ENCODE assay signal across 1 cellular context in the genomic region with DNA sequence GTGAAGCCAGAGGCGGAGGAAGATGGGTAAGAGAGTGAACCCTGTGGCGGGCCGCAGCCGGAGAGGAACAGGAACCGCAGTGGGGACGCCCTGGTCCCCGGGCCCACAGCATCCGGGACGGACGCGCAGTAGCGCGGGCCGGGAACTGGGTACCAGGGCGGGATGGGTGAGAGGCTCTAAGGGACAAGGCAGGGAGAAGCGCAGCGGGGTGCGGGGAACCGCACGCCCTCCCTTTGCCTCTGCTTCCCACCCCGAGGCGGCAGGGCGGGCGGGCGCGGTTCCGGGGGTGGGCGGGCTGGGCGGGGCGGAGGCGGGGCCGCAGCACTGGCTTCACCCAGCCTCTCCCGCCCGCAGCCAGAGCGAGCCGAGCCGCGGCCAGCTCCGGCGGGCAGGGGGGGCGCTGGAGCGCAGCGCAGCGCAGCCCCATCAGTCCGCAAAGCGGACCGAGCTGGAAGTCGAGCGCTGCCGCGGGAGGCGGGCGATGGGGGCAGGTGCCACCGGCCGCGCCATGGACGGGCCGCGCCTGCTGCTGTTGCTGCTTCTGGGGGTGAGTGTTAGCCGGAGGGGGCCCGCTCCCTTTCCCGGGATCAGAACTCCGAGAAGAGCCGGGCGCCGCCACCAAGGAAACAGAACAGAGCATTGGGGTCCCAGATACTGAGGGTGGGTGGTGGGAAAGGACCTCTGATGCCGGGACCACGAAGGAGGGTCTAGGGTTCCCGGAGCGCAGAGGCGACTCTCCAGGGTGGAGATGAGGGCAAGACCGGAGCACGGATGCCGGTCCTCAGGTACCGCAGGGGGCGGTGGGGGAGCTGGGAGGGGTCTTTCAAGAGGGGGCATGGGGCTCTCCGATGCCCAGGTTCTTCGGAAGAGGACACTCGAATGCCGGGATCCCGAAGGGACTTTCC.
TF ChIP-seq lines count a peak whose summit lies in the region.

A gene with protein sequence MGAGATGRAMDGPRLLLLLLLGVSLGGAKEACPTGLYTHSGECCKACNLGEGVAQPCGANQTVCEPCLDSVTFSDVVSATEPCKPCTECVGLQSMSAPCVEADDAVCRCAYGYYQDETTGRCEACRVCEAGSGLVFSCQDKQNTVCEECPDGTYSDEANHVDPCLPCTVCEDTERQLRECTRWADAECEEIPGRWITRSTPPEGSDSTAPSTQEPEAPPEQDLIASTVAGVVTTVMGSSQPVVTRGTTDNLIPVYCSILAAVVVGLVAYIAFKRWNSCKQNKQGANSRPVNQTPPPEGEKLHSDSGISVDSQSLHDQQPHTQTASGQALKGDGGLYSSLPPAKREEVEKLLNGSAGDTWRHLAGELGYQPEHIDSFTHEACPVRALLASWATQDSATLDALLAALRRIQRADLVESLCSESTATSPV (plus strand): TSS at position 357 of the 905 bp plus-strand sequence. CDS start 125 bp downstream, at position 482.

TF ChIP-seq in H1, 55 proteins besides CTCF, POLR2A, EP300 and RAD21:
- no peak for TF ChIP-seq FOSL1 (IDR thresholded peaks at IDR 0.05; ENCODE audit: insufficient read depth, low read depth, low read length)
- TF ChIP-seq, protein P1, sequence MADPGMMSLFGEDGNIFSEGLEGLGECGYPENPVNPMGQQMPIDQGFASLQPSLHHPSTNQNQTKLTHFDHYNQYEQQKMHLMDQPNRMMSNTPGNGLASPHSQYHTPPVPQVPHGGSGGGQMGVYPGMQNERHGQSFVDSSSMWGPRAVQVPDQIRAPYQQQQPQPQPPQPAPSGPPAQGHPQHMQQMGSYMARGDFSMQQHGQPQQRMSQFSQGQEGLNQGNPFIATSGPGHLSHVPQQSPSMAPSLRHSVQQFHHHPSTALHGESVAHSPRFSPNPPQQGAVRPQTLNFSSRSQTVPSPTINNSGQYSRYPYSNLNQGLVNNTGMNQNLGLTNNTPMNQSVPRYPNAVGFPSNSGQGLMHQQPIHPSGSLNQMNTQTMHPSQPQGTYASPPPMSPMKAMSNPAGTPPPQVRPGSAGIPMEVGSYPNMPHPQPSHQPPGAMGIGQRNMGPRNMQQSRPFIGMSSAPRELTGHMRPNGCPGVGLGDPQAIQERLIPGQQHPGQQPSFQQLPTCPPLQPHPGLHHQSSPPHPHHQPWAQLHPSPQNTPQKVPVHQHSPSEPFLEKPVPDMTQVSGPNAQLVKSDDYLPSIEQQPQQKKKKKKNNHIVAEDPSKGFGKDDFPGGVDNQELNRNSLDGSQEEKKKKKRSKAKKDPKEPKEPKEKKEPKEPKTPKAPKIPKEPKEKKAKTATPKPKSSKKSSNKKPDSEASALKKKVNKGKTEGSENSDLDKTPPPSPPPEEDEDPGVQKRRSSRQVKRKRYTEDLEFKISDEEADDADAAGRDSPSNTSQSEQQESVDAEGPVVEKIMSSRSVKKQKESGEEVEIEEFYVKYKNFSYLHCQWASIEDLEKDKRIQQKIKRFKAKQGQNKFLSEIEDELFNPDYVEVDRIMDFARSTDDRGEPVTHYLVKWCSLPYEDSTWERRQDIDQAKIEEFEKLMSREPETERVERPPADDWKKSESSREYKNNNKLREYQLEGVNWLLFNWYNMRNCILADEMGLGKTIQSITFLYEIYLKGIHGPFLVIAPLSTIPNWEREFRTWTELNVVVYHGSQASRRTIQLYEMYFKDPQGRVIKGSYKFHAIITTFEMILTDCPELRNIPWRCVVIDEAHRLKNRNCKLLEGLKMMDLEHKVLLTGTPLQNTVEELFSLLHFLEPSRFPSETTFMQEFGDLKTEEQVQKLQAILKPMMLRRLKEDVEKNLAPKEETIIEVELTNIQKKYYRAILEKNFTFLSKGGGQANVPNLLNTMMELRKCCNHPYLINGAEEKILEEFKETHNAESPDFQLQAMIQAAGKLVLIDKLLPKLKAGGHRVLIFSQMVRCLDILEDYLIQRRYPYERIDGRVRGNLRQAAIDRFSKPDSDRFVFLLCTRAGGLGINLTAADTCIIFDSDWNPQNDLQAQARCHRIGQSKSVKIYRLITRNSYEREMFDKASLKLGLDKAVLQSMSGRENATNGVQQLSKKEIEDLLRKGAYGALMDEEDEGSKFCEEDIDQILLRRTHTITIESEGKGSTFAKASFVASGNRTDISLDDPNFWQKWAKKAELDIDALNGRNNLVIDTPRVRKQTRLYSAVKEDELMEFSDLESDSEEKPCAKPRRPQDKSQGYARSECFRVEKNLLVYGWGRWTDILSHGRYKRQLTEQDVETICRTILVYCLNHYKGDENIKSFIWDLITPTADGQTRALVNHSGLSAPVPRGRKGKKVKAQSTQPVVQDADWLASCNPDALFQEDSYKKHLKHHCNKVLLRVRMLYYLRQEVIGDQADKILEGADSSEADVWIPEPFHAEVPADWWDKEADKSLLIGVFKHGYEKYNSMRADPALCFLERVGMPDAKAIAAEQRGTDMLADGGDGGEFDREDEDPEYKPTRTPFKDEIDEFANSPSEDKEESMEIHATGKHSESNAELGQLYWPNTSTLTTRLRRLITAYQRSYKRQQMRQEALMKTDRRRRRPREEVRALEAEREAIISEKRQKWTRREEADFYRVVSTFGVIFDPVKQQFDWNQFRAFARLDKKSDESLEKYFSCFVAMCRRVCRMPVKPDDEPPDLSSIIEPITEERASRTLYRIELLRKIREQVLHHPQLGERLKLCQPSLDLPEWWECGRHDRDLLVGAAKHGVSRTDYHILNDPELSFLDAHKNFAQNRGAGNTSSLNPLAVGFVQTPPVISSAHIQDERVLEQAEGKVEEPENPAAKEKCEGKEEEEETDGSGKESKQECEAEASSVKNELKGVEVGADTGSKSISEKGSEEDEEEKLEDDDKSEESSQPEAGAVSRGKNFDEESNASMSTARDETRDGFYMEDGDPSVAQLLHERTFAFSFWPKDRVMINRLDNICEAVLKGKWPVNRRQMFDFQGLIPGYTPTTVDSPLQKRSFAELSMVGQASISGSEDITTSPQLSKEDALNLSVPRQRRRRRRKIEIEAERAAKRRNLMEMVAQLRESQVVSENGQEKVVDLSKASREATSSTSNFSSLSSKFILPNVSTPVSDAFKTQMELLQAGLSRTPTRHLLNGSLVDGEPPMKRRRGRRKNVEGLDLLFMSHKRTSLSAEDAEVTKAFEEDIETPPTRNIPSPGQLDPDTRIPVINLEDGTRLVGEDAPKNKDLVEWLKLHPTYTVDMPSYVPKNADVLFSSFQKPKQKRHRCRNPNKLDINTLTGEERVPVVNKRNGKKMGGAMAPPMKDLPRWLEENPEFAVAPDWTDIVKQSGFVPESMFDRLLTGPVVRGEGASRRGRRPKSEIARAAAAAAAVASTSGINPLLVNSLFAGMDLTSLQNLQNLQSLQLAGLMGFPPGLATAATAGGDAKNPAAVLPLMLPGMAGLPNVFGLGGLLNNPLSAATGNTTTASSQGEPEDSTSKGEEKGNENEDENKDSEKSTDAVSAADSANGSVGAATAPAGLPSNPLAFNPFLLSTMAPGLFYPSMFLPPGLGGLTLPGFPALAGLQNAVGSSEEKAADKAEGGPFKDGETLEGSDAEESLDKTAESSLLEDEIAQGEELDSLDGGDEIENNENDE (IDR thresholded peaks at IDR 0.05; ENCODE audit: insufficient replicate concordance, low read length) = no peak
- no peak for TF ChIP-seq TEAD4 (IDR thresholded peaks at IDR 0.05; ENCODE audit: low read depth, low read length)
- no peak for TF ChIP-seq ZNF274 (IDR thresholded peaks at IDR 0.05; ENCODE audit: borderline replicate concordance, extremely low read depth, low read length)
- no peak for TF ChIP-seq CTBP2 (IDR thresholded peaks at IDR 0.05; ENCODE audit: borderline replicate concordance, insufficient read depth, insufficient read length, low read length)
- TF ChIP-seq GTF2F1 (IDR thresholded peaks at IDR 0.05; ENCODE audit: borderline replicate concordance, low read depth, low read length) = no peak
- peak; percentile 54 for TF ChIP-seq KDM4A (IDR thresholded peaks at IDR 0.05; ENCODE audit: low read depth, low read length, severe bottlenecking)
- TF ChIP-seq SP2 (IDR thresholded peaks at IDR 0.05; ENCODE audit: low read length) = no peak
- no peak for TF ChIP-seq SIRT6 (IDR thresholded peaks at IDR 0.05; ENCODE audit: low read length)
- TF ChIP-seq TBP (IDR thresholded peaks at IDR 0.05; ENCODE audit: low read depth, low read length) = no peak
- no peak for TF ChIP-seq SAP30 (IDR thresholded peaks at IDR 0.05; ENCODE audit: insufficient read depth, insufficient replicate concordance, low read length)
- no peak; the same call in none of the 2 replicates for TF ChIP-seq SUZ12 (IDR thresholded peaks at IDR 0.05; ENCODE audit: low read length)
- peak; percentile 66; the same call in 1 of the 2 replicates for TF ChIP-seq TAF1 (IDR thresholded peaks at IDR 0.05; ENCODE audit: low read depth, low read length)
- TF ChIP-seq POU5F1 (IDR thresholded peaks at IDR 0.05; ENCODE audit: low read depth, low read length) = no peak
- 0 out of 2 replicates have a peak, but pooled peaks have one; percentile 15 for TF ChIP-seq PHF8 (conservative IDR thresholded peaks at IDR 0.05; ENCODE audit: low read depth, low read length)
- no peak for TF ChIP-seq CBX5 (IDR thresholded peaks at IDR 0.05; ENCODE audit: low read depth, low read length)
- no peak for TF ChIP-seq EZH2 (IDR thresholded peaks at IDR 0.05; ENCODE audit: low read depth, low read length, severe bottlenecking)
- TF ChIP-seq, protein P2, sequence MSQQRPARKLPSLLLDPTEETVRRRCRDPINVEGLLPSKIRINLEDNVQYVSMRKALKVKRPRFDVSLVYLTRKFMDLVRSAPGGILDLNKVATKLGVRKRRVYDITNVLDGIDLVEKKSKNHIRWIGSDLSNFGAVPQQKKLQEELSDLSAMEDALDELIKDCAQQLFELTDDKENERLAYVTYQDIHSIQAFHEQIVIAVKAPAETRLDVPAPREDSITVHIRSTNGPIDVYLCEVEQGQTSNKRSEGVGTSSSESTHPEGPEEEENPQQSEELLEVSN (IDR thresholded peaks at IDR 0.05) = no peak; the same call in 1 of the 2 replicates
- TF ChIP-seq JUN (IDR thresholded peaks at IDR 0.05; ENCODE audit: low read depth, low read length) = no peak
- no peak for TF ChIP-seq EGR1 (IDR thresholded peaks at IDR 0.05; ENCODE audit: borderline replicate concordance, low read depth, low read length)
- no peak for TF ChIP-seq CREB1 (IDR thresholded peaks at IDR 0.05)
- no peak for TF ChIP-seq RXRA (IDR thresholded peaks at IDR 0.05; ENCODE audit: insufficient read depth, low read depth, low read length)
- no peak for TF ChIP-seq CHD1 (IDR thresholded peaks at IDR 0.05; ENCODE audit: low read depth, low read length)
- TF ChIP-seq, protein P3, sequence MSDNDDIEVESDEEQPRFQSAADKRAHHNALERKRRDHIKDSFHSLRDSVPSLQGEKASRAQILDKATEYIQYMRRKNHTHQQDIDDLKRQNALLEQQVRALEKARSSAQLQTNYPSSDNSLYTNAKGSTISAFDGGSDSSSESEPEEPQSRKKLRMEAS (IDR thresholded peaks at IDR 0.05) = no peak
- TF ChIP-seq, protein P4, sequence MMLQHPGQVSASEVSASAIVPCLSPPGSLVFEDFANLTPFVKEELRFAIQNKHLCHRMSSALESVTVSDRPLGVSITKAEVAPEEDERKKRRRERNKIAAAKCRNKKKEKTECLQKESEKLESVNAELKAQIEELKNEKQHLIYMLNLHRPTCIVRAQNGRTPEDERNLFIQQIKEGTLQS (IDR thresholded peaks at IDR 0.05; ENCODE audit: insufficient read depth, low read depth, low read length) = no peak
- no peak for TF ChIP-seq RNF2 (IDR thresholded peaks at IDR 0.05; ENCODE audit: borderline replicate concordance, low read depth, low read length, missing control alignments, poor library complexity, severe bottlenecking)
- no peak for TF ChIP-seq RBBP5 (IDR thresholded peaks at IDR 0.05; ENCODE audit: borderline replicate concordance, low read depth, low read length)
- TF ChIP-seq ASH2L (IDR thresholded peaks at IDR 0.05; ENCODE audit: low read length) = no peak
- no peak for TF ChIP-seq BACH1 (IDR thresholded peaks at IDR 0.05; ENCODE audit: low read length)
- TF ChIP-seq TAF7 (optimal IDR thresholded peaks at IDR 0.05; ENCODE audit: borderline replicate concordance, low read depth, low read length) = peak; percentile 50
- TF ChIP-seq SP1 (IDR thresholded peaks at IDR 0.05; ENCODE audit: low read depth, low read length) = no peak
- TF ChIP-seq, protein P5, sequence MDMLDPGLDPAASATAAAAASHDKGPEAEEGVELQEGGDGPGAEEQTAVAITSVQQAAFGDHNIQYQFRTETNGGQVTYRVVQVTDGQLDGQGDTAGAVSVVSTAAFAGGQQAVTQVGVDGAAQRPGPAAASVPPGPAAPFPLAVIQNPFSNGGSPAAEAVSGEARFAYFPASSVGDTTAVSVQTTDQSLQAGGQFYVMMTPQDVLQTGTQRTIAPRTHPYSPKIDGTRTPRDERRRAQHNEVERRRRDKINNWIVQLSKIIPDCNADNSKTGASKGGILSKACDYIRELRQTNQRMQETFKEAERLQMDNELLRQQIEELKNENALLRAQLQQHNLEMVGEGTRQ (IDR thresholded peaks at IDR 0.05; ENCODE audit: low read length) = no peak
- no peak for TF ChIP-seq NRF1 (IDR thresholded peaks at IDR 0.05; ENCODE audit: low read depth, low read length)
- no peak for TF ChIP-seq HDAC6 (IDR thresholded peaks at IDR 0.05; ENCODE audit: low read depth, low read length)
